19 cellular contexts compared by ENCODE assay signal in genomic region chr3:16357698-16358097, GRCh38.
DNase-seq lines count a peak whose midpoint lies in the region; ATAC-seq and TF ChIP-seq lines count a peak whose summit lies in the region.
"Had no signal": no experiment of that assay in that cellular context is flagged by ENCODE, and none has a peak within 500 bp of the region (broad histone marks: within the 10 kb centered on the region; RNA-seq: fewer than 3 reads in every experiment).

No MANE protein-coding gene starts in this region.

- no peaks in the 10 kb centered on the region for H3K27me3 Mint-ChIP-seq in activated T-helper 1 cell treated with anti-CD3 and anti-CD28 coated beads, Interleukin-12 subunit alpha, Interleukin-12 subunit beta, Interleukin-2, Interleukin-4 antibody, amounts not matched to agents 30 ng/mL and 10 ng/mL and 1 ng/mL, durations not matched to agents 14 hours and 24 hours and 36 hours (ENCODE audit: insufficient read depth)
- H3K27me3 Mint-ChIP-seq: IgD-negative memory B cell had no signal

- DNase-seq in NCI-H2029 (lab: John Stamatoyannopoulos, UW) (peak; percentile 34), fibroblast of pulmonary artery (ENCODE audit: low read depth) (peak; percentile 63), posterior vena cava (ENCODE audit: low spot score) (peak; percentile 72), DMS153 treated with DMSO at 0.1 percent for 48 hours (lab: John Stamatoyannopoulos, UW; ENCODE audit: unreplicated experiment) (no peak), DMS 273 treated with DMSO at 0.1 percent for 48 hours (lab: John Stamatoyannopoulos, UW) (no peak)
- no peak for DNase-seq in activated T-helper 1 cell treated with anti-CD3 and anti-CD28 coated beads, Interleukin-12 subunit alpha, Interleukin-12 subunit beta, Interleukin-2, Interleukin-4 antibody, amounts not matched to agents 30 ng/mL and 10 ng/mL and 1 ng/mL, durations not matched to agents 14 hours and 24 hours and 36 hours (ENCODE audit: low spot score)
- DNase-seq: activated effector memory CD4-positive, alpha-beta T cell treated with anti-CD3 and anti-CD28 coated beads, Interleukin-2, amount 50 U/mL, for 16 hours; DMS79; effector CD4-positive, alpha-beta T cell; lower lobe of right lung; NCI-H2171 treated with DMSO at 0.1 percent for 48 hours; right lobe of liver; stimulated activated CD4-positive, alpha-beta T cell treated with anti-CD3 and anti-CD28 coated beads, Interleukin-2, amount 100 ng/mL, for 48 hours; tibial artery had no signal

- H3K4me1 Mint-ChIP-seq in activated T-helper 1 cell treated with anti-CD3 and anti-CD28 coated beads, Interleukin-12 subunit alpha, Interleukin-12 subunit beta, Interleukin-2, Interleukin-4 antibody, amounts not matched to agents 30 ng/mL and 10 ng/mL and 1 ng/mL, durations not matched to agents 14 hours and 24 hours and 36 hours (ENCODE audit: low read depth): peaks cover 32% of the 10 kb centered on the region

- H3K4me3 ChIP-seq in fibroblast of pulmonary artery (replicated peaks; ENCODE audit: low read depth, low read length): no peak overlapping the region
- H3K4me3 ChIP-seq: BLaER1, breast epithelium, lower lobe of right lung, right lobe of liver, tibial artery had no signal

- no peak for TF ChIP-seq CTCF in fibroblast of pulmonary artery (IDR thresholded peaks at IDR 0.05; ENCODE audit: low read length, missing control alignments)

- ATAC-seq in GM18511 (IDR thresholded peaks at IDR 0.05; ENCODE audit: unreplicated experiment): no peak
- ATAC-seq: lower lobe of right lung, right lobe of liver had no signal

- no peak overlapping the region for H3K4me3 Mint-ChIP-seq in activated T-helper 1 cell treated with anti-CD3 and anti-CD28 coated beads, Interleukin-12 subunit alpha, Interleukin-12 subunit beta, Interleukin-2, Interleukin-4 antibody, amounts not matched to agents 30 ng/mL and 10 ng/mL and 1 ng/mL, durations not matched to agents 14 hours and 24 hours and 36 hours
- H3K4me3 Mint-ChIP-seq: IgD-negative memory B cell, nephron had no signal

- H3K9me3 Mint-ChIP-seq in activated T-helper 1 cell treated with anti-CD3 and anti-CD28 coated beads, Interleukin-12 subunit alpha, Interleukin-12 subunit beta, Interleukin-2, Interleukin-4 antibody, amounts not matched to agents 30 ng/mL and 10 ng/mL and 1 ng/mL, durations not matched to agents 14 hours and 24 hours and 36 hours: no peaks in the 10 kb centered on the region
- H3K9me3 Mint-ChIP-seq: IgD-negative memory B cell, nephron had no signal

- H3K27ac Mint-ChIP-seq in activated T-helper 1 cell treated with anti-CD3 and anti-CD28 coated beads, Interleukin-12 subunit alpha, Interleukin-12 subunit beta, Interleukin-2, Interleukin-4 antibody, amounts not matched to agents 30 ng/mL and 10 ng/mL and 1 ng/mL, durations not matched to agents 14 hours and 24 hours and 36 hours: peak overlapping the region; percentile 61

- intact Hi-C loops in activated T-helper 1 cell treated with anti-CD3 and anti-CD28 coated beads, Interleukin-12 subunit alpha, Interleukin-12 subunit beta, Interleukin-2, Interleukin-4 antibody, amounts not matched to agents 30 ng/mL and 10 ng/mL and 1 ng/mL, durations not matched to agents 14 hours and 24 hours and 36 hours (cut with micrococcal nuclease): no loop called here
- intact Hi-C loops in posterior vena cava (cut with DNase I): no loop called here

- H3K36me3 Mint-ChIP-seq in activated T-helper 1 cell treated with anti-CD3 and anti-CD28 coated beads, Interleukin-12 subunit alpha, Interleukin-12 subunit beta, Interleukin-2, Interleukin-4 antibody, amounts not matched to agents 30 ng/mL and 10 ng/mL and 1 ng/mL, durations not matched to agents 14 hours and 24 hours and 36 hours (ENCODE audit: low read depth): peaks cover 46% of the 10 kb centered on the region

Comparison
In these comparisons a context has a peak if more than half of its experiments do, and no peak if none do; other contexts are left out.
1. DNase-seq: peak in NCI-H2029 (single experiment), fibroblast of pulmonary artery (single experiment) and posterior vena cava (single experiment); none in activated T-helper 1 cell treated with anti-CD3 and anti-CD28 coated beads, Interleukin-12 subunit alpha, Interleukin-12 subunit beta, Interleukin-2, Interleukin-4 antibody, amounts not matched to agents 30 ng/mL and 10 ng/mL and 1 ng/mL, durations not matched to agents 14 hours and 24 hours and 36 hours (single experiment), DMS153 treated with DMSO at 0.1 percent for 48 hours (single experiment) and DMS 273 treated with DMSO at 0.1 percent for 48 hours (single experiment).